8 cellular contexts compared by ENCODE assay signal in genomic region chr19:511101-511841, GRCh38. TPM values are rescaled to one million over a fixed set of nuclear protein-coding genes. Genes with fewer than 3 reads are reported as not detected.
DNase-seq lines count a peak whose midpoint lies in the region; FAIRE-seq and TF ChIP-seq lines count a peak whose summit lies in the region.

No MANE protein-coding gene starts in this region.

- H3K23ac ChIP-seq in trophoblast cell (ENCODE audit: low read length): no peak overlapping the region

- H2AK5ac ChIP-seq in trophoblast cell (ENCODE audit: low read length): peak overlapping the region; percentile 18

- no peak overlapping the region for H3K4ac ChIP-seq in trophoblast cell (ENCODE audit: low read depth, low read length)

- peaks cover 11 to 15% of the 10 kb centered on the region in 2 experiments for H3K36me3 ChIP-seq in trophoblast cell (ENCODE audit: control insufficient read depth in 1 of 2, insufficient read depth in 2 of 2, low read length in 2 of 2)

- no peaks in the 10 kb centered on the region for H3K27me3 ChIP-seq in trophoblast cell (ENCODE audit: insufficient read depth, low read length)

- peaks cover 17% of the 10 kb centered on the region for H3K79me1 ChIP-seq in trophoblast cell (ENCODE audit: low read length)

- H2BK5ac ChIP-seq in trophoblast cell (ENCODE audit: low read depth, low read length, poor library complexity): peak overlapping the region; percentile 29

- DNase-seq in GM18507 (ENCODE audit: extremely low spot score, insufficient read length, low read depth): no peak
- DNase-seq in NCI-H748 (lab: John Stamatoyannopoulos, UW; ENCODE audit: unreplicated experiment): peak; percentile 98
- peak; percentile 87 for DNase-seq in activated CD8-positive, alpha-beta memory T cell treated with anti-CD3 and anti-CD28 coated beads, Interleukin-2, amount 50 U/mL, for 48 hours
- DNase-seq in erythroblast (lab: John Stamatoyannopoulos, UW): peak; percentile 53 to 75
- peak; percentile 85 to 88 for DNase-seq in trophoblast cell
- DNase-seq in AG20443 (ENCODE audit: low spot score): no peak
- no peak for DNase-seq in HEK293T (ENCODE audit: extremely low spot score)
- no peak for DNase-seq in medulla oblongata (ENCODE audit: extremely low spot score)

- no peak overlapping the region for H2AFZ ChIP-seq in trophoblast cell (ENCODE audit: insufficient read depth, low read length, poor library complexity)

- peak; percentile 70 for FAIRE-seq in GM18507 (lab: Jason Lieb, UNC)

- CTCF ChIA-PET in HEK293T (lab: Yijun Ruan, JAX): interaction anchor here (0.6 to 2.5 kb wide), 5 partner anchors 10 to 85 kb away, joined by 3 to 26 read pairs (median 4); partner anchors contain the start of gene CDC34

- H4K12ac ChIP-seq in trophoblast cell (ENCODE audit: low read depth, low read length): peak overlapping the region; percentile 32

- no peak overlapping the region for H3K9ac ChIP-seq in trophoblast cell (ENCODE audit: low read length)

- H3K4me3 ChIP-seq in trophoblast cell (ENCODE audit: low read depth, low read length): no peak overlapping the region

- peak overlapping the region; percentile 74 for H2BK120ac ChIP-seq in trophoblast cell (ENCODE audit: insufficient read depth, low read length, poor library complexity)

- TF ChIP-seq POLR2A in erythroblast (IDR thresholded peaks at IDR 0.05; ENCODE audit: low read length): peak; percentile 35

- no peak overlapping the region for H2BK12ac ChIP-seq in trophoblast cell (ENCODE audit: low read length)

- POLR2A ChIA-PET in HEK293T (lab: Yijun Ruan, JAX): interaction anchor here (2.0 to 4.9 kb wide), 4 partner anchors 11 to 22 kb away, joined by 5 to 22 read pairs (median 12); partner anchors contain the start of gene CDC34

- H4K91ac ChIP-seq in trophoblast cell (ENCODE audit: low read depth, low read length): peak overlapping the region; percentile 56

- WGBS in trophoblast cell (ENCODE audit: extremely low coverage, insufficient coverage, insufficient read length): no CpG with 5 or more reads among the region's 29 CpGs

- H3K79me2 ChIP-seq in trophoblast cell (ENCODE audit: control insufficient read depth, insufficient read depth, low read length, poor library complexity): peaks cover 5% of the 10 kb centered on the region

- peak overlapping the region; percentile 41 for H3K14ac ChIP-seq in trophoblast cell (ENCODE audit: low read length)

- H3K4me1 ChIP-seq in trophoblast cell (ENCODE audit: control insufficient read depth in 1 of 2, insufficient read depth in 2 of 2, low read length in 2 of 2): peaks cover 18 to 28% of the 10 kb centered on the region in 2 experiments

- H4K8ac ChIP-seq in trophoblast cell (ENCODE audit: low read depth, low read length): peak overlapping the region; percentile 39

- H3K18ac ChIP-seq in trophoblast cell (ENCODE audit: low read length): peak overlapping the region; percentile 19

- H3K9me3 ChIP-seq in trophoblast cell (ENCODE audit: insufficient read depth, low read depth, low read length): peaks cover 3% of the 10 kb centered on the region

- peak overlapping the region; percentile 60 for H3K4me2 ChIP-seq in trophoblast cell (ENCODE audit: low read length)

- peak overlapping the region; percentile 67 for H3K27ac ChIP-seq in trophoblast cell (ENCODE audit: low read depth, low read length)

TF ChIP-seq in HEK293T, 16 proteins besides CTCF, POLR2A, EP300 and RAD21:
- no peak for TF ChIP-seq NFRKB (IDR thresholded peaks at IDR 0.05)
- no peak for TF ChIP-seq BHLHE40 (IDR thresholded peaks at IDR 0.05; ENCODE audit: borderline replicate concordance)
- no peak for TF ChIP-seq FOXM1 (IDR thresholded peaks at IDR 0.05; ENCODE audit: borderline replicate concordance)
- TF ChIP-seq ARNT (IDR thresholded peaks at IDR 0.05): no peak
- TF ChIP-seq ELF4 (IDR thresholded peaks at IDR 0.05): no peak
- TF ChIP-seq L3MBTL2 (conservative IDR thresholded peaks at IDR 0.05): no peak
- no peak for TF ChIP-seq SUZ12 (IDR thresholded peaks at IDR 0.05)
- no peak for TF ChIP-seq CTBP1 (IDR thresholded peaks at IDR 0.05; ENCODE audit: borderline replicate concordance)
- no peak for TF ChIP-seq FOXA1 (IDR thresholded peaks at IDR 0.05)
TF ChIP-seq in HEK293T: peak in this region for 0.

RNA-seq across cellular contexts. Expression of gene TPGS1, which starts 4.0 kb away (rescaled TPM):
- polyA plus RNA-seq in trophoblast cell (2013): 4.2 and 4.8 TPM in 2 replicates

RNA-seq across cellular contexts. Expression of gene MADCAM1, which starts 15.0 kb away (rescaled TPM):
- 0.45 and 0.54 TPM in 2 replicates for polyA plus RNA-seq in trophoblast cell (2013)

RNA-seq across cellular contexts. Expression of gene CDC34, which starts 20.3 kb away (rescaled TPM):
- polyA plus RNA-seq in trophoblast cell (2013): 85.4 and 86.0 TPM in 2 replicates

RNA-seq across cellular contexts. Expression of gene GZMM, which starts 32.6 kb away (rescaled TPM):
- polyA plus RNA-seq in trophoblast cell (2013): 0.08 and 0.12 TPM in 2 replicates

RNA-seq across cellular contexts. Expression of gene SHC2, which starts 50.4 kb away (rescaled TPM):
- 18.7 and 19.2 TPM in 2 replicates for polyA plus RNA-seq in trophoblast cell (2013)

Comparison
In these comparisons a context has a peak if more than half of its experiments do, and no peak if none do; other contexts are left out.
1. DNase-seq: peak in NCI-H748 (single experiment), activated CD8-positive, alpha-beta memory T cell treated with anti-CD3 and anti-CD28 coated beads, Interleukin-2, amount 50 U/mL, for 48 hours (single experiment), erythroblast (2 of 2) and trophoblast cell (2 of 2); none in GM18507 (single experiment), AG20443 (single experiment), HEK293T (single experiment) and medulla oblongata (single experiment).